In the genomic region with DNA sequence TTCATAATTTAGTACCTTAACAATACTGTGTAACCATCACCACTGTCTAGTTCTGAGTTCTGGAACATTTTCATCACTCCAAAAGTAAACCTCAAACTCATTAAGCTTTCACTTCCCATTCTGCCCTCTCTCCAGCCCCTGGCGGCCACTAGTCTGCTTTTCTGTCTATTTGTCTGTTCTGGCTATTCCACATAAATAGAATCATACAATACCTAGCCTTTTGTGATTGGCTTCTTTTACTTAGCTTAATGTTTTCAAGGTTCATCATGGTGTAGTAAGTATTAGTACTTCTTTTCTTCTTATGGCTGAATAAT, we compare ENCODE assay signal across 9 cellular contexts.
A peak's percentile ranks its signal among the peaks of the same experiment; 100 is the strongest.
DNase-seq lines count a peak whose midpoint lies in the region; ATAC-seq and TF ChIP-seq lines count a peak whose summit lies in the region.
"Had no signal": no experiment of that assay in that cellular context is flagged by ENCODE, and none has a peak within 500 bp of the region (broad histone marks: within the 10 kb centered on the region; RNA-seq: fewer than 3 reads in every experiment).

No MANE protein-coding gene starts in this region.

- no peak for ATAC-seq in CD4-positive, CD25-positive, alpha-beta regulatory T cell (ENCODE audit: low read depth in 2 of 2)
- ATAC-seq in GM18870 (IDR thresholded peaks at IDR 0.05; ENCODE audit: unreplicated experiment), result peak; percentile 98
- ATAC-seq in HG02884 (IDR thresholded peaks at IDR 0.05; ENCODE audit: unreplicated experiment), result peak; percentile 98

- no peak overlapping the region for H3K4me3 ChIP-seq in CD4-positive, CD25-positive, alpha-beta regulatory T cell (ENCODE audit: low read depth, low read length)
- no peak overlapping the region for H3K4me3 ChIP-seq in esophagus squamous epithelium

- no peaks in the 10 kb centered on the region for H3K27me3 ChIP-seq in CD4-positive, CD25-positive, alpha-beta regulatory T cell (ENCODE audit: control insufficient read depth, insufficient read depth, low read length)
- no peaks in the 10 kb centered on the region for H3K27me3 ChIP-seq in esophagus squamous epithelium

- no peak for TF ChIP-seq CTCF in esophagus squamous epithelium (IDR thresholded peaks at IDR 0.05)

- H3K36me3 Mint-ChIP-seq in CD4-positive, CD25-positive, alpha-beta regulatory T cell, result peaks cover 62% of the 10 kb centered on the region

- H3K9me3 Mint-ChIP-seq in CD4-positive, CD25-positive, alpha-beta regulatory T cell, result no peaks in the 10 kb centered on the region

- H3K27ac Mint-ChIP-seq in CD4-positive, CD25-positive, alpha-beta regulatory T cell, result peak overlapping the region in 2 of 3 donors; percentile 52 to 89

- no peak for DNase-seq in CD4-positive, CD25-positive, alpha-beta regulatory T cell
- DNase-seq in NOMO-1 treated with dmso at 0.1 percent for 144 hours (lab: John Stamatoyannopoulos, UW; ENCODE audit: unreplicated experiment) (peak; percentile 85), NCI-H510A treated with DMSO at 0.1 percent for 48 hours (lab: John Stamatoyannopoulos, UW) (no peak), NCI-H146 (lab: John Stamatoyannopoulos, UW) (no peak), esophagus squamous epithelium (lab: John Stamatoyannopoulos, UW) (no peak), NCI-H82 (lab: John Stamatoyannopoulos, UW) (no peak)
- DNase-seq: NCI-H1436 treated with DMSO at 0.1 percent for 48 hours had no signal

- WGBS in esophagus squamous epithelium, 2 donors, result 75 to 87% methylated on average over 1 of the region's 1 CpG

- no peak overlapping the region for H3K27ac ChIP-seq in CD4-positive, CD25-positive, alpha-beta regulatory T cell (ENCODE audit: insufficient read depth, low read length, poor library complexity, severe bottlenecking)
- no peak overlapping the region for H3K27ac ChIP-seq in esophagus squamous epithelium

- H3K4me3 Mint-ChIP-seq in CD4-positive, CD25-positive, alpha-beta regulatory T cell, result no peak overlapping the region

- intact Hi-C loops in esophagus squamous epithelium (cut with DNase I), result no loop called here

- H3K36me3 ChIP-seq in CD4-positive, CD25-positive, alpha-beta regulatory T cell (ENCODE audit: control insufficient read depth, insufficient read depth, low read length), result peaks cover 82% of the 10 kb centered on the region
- H3K36me3 ChIP-seq in esophagus squamous epithelium, result peaks cover 0 to 83% (median 0%) of the 10 kb centered on the region in 3 donors

- H3K27me3 Mint-ChIP-seq in CD4-positive, CD25-positive, alpha-beta regulatory T cell, result no peaks in the 10 kb centered on the region

- peaks cover 13 to 32% (median 24%) of the 10 kb centered on the region in 4 donors for H3K4me1 Mint-ChIP-seq in CD4-positive, CD25-positive, alpha-beta regulatory T cell

- no peaks in the 10 kb centered on the region for H3K4me1 ChIP-seq in CD4-positive, CD25-positive, alpha-beta regulatory T cell (ENCODE audit: control insufficient read depth, insufficient read depth, low read length, poor library complexity, severe bottlenecking)
- no peaks in the 10 kb centered on the region for H3K4me1 ChIP-seq in esophagus squamous epithelium

- H3K9me3 ChIP-seq in CD4-positive, CD25-positive, alpha-beta regulatory T cell (ENCODE audit: control insufficient read depth in 2 of 2, low read length in 2 of 2), result no peaks in the 10 kb centered on the region
- H3K9me3 ChIP-seq in esophagus squamous epithelium, result no peaks in the 10 kb centered on the region

- TF ChIP-seq POLR2A in esophagus squamous epithelium (IDR thresholded peaks at IDR 0.05), result no peak

Comparison
In these comparisons a context has a peak if more than half of its experiments do, and no peak if none do; other contexts are left out.
1. ATAC-seq: peak in GM18870 (single experiment) and HG02884 (single experiment); none in CD4-positive, CD25-positive, alpha-beta regulatory T cell (0 of 2).